In genomic region chr12:2623472-2623871, GRCh38 we compare ENCODE assay signal across 24 cellular contexts.
"Had no signal": no experiment of that assay in that cellular context is flagged by ENCODE, and none has a peak within 500 bp of the region (broad histone marks: within the 10 kb centered on the region; RNA-seq: fewer than 3 reads in every experiment).

No MANE protein-coding gene starts in this region.

- H3K4me1 ChIP-seq: colonic mucosa, gastrocnemius medialis, lower lobe of right lung had no signal

- H3K36me3 ChIP-seq: colonic mucosa, esophagus squamous epithelium, gastrocnemius medialis, lower lobe of right lung had no signal

- DNase-seq: cerebellar nuclear complex; colonic mucosa; cortex of kidney; effector CD8-positive, alpha-beta T cell; effector memory CD8-positive, alpha-beta T cell; endodermal cell; erythroblast; esophagus squamous epithelium; foreskin fibroblast; foreskin melanocyte; gastrocnemius medialis; glutamatergic neuron; head of caudate nucleus; hippocampal formation; left colon; left ventricle myocardium superior; lower lobe of right lung; mesenchymal stem cell; mucosa of descending colon had no signal

- H3K4me3 Mint-ChIP-seq: dendritic cell treated with granulocyte-macrophage colony-stimulating factor and Interleukin-4, amounts not matched to agents 40 ng/mL and 50 ng/mL, for 4 days; effector memory CD8-positive, alpha-beta T cell; endodermal cell; mesothelial cell of epicardium had no signal

- H3K27me3 ChIP-seq: colonic mucosa had no signal

- H3K9me3 ChIP-seq: colonic mucosa, esophagus squamous epithelium, gastrocnemius medialis, lower lobe of right lung, mucosa of descending colon had no signal

- H3K27ac Mint-ChIP-seq: dendritic cell treated with granulocyte-macrophage colony-stimulating factor and Interleukin-4, amounts not matched to agents 40 ng/mL and 50 ng/mL, for 4 days; effector memory CD8-positive, alpha-beta T cell; endodermal cell; mesothelial cell of epicardium had no signal

- H3K4me3 ChIP-seq: colonic mucosa, esophagus squamous epithelium, gastrocnemius medialis, lower lobe of right lung, mucosa of descending colon had no signal

- H3K9me3 Mint-ChIP-seq: dendritic cell treated with granulocyte-macrophage colony-stimulating factor and Interleukin-4, amounts not matched to agents 40 ng/mL and 50 ng/mL, for 4 days; effector memory CD8-positive, alpha-beta T cell; endodermal cell; mesothelial cell of epicardium had no signal

- H3K27ac ChIP-seq: colonic mucosa, epithelial cell of prostate, esophagus squamous epithelium, lower lobe of right lung had no signal

- ATAC-seq: effector memory CD8-positive, alpha-beta T cell; esophagus mucosa; gastrocnemius medialis; left colon; left lobe of liver; left ventricle myocardium superior; lower lobe of right lung; mucosa of descending colon had no signal
